ENCODE assay signal across 8 cellular contexts in genomic region chr14:91323671-91324605, GRCh38.
DNase-seq lines count a peak whose midpoint lies in the region; ATAC-seq, FAIRE-seq and TF ChIP-seq lines count a peak whose summit lies in the region.

No MANE protein-coding gene starts in this region.

- H3K79me2 ChIP-seq in OCI-LY7 (ENCODE audit: insufficient read depth, low read depth, low read length) (peaks cover 31% of the 10 kb centered on the region), fibroblast of lung (ENCODE audit: control insufficient read depth, insufficient read depth, low read length) (no peaks in the 10 kb centered on the region)

- H3K4me3 Mint-ChIP-seq in activated T-cell treated with anti-CD3 and anti-CD28 coated beads, Interleukin-2, amount 50 U/mL, for 72 hours = peak overlapping the region; percentile 77 to 92
- H3K4me3 Mint-ChIP-seq in neural crest cell = peak overlapping the region; percentile 40

- H3K27me3 Mint-ChIP-seq in activated T-cell treated with anti-CD3 and anti-CD28 coated beads, Interleukin-2, amount 50 U/mL, for 72 hours (ENCODE audit: low read depth) = no peaks in the 10 kb centered on the region
- no peaks in the 10 kb centered on the region for H3K27me3 Mint-ChIP-seq in neural crest cell (ENCODE audit: low read depth)

- no peaks in the 10 kb centered on the region for H3K9me2 ChIP-seq in OCI-LY7 (ENCODE audit: insufficient read depth, low read length)

- TF ChIP-seq EP300 in stomach (IDR thresholded peaks at IDR 0.05) = no peak

- H3K9me3 Mint-ChIP-seq in activated T-cell treated with anti-CD3 and anti-CD28 coated beads, Interleukin-2, amount 50 U/mL, for 72 hours = no peaks in the 10 kb centered on the region
- H3K9me3 Mint-ChIP-seq in neural crest cell = no peaks in the 10 kb centered on the region

- intact Hi-C loops in OCI-LY7 (cut with micrococcal nuclease; ENCODE audit: unreplicated experiment) = loop anchor here (1.0 kb wide), 3 partner anchors 25 to 95 kb away; no protein-coding TSS in a partner anchor
- intact Hi-C loops in stomach (cut with DNase I; ENCODE audit: low total_unique reads) = loop anchor here (5.0 kb wide), 1 partner anchor 98 kb away; no protein-coding TSS in a partner anchor

- BruUV-seq in OCI-LY7 (replicated peaks; lab: Mats Ljungman, UMichigan) = no TSS peak

- H3K4me1 ChIP-seq in OCI-LY7 (ENCODE audit: insufficient read depth, low read length, poor library complexity, severe bottlenecking) (peaks cover 58% of the 10 kb centered on the region), fibroblast of lung (ENCODE audit: control insufficient read depth, extremely low read depth, insufficient read depth, low read length) (no peaks in the 10 kb centered on the region), stomach (peaks cover 21 to 46% (median 28%) of the 10 kb centered on the region in 4 donors)

- H3K27ac Mint-ChIP-seq in activated T-cell treated with anti-CD3 and anti-CD28 coated beads, Interleukin-2, amount 50 U/mL, for 72 hours = peak overlapping the region; percentile 97
- H3K27ac Mint-ChIP-seq in neural crest cell (ENCODE audit: unreplicated experiment) = peak overlapping the region; percentile 81

- DNase-seq in D721Med (ENCODE audit: insufficient read length, low spot score) (no peak), HS-5 (ENCODE audit: low read depth) (peak; percentile 32), OCI-LY7 (ENCODE audit: low spot score) (peak; percentile 88), fibroblast of lung (ENCODE audit: low read depth in 2 of 2) (peak; percentile 41 to 68), neural crest cell (ENCODE audit: low read depth, low spot score) (peak; percentile 79), stomach (peak; percentile 90)
- DNase-seq in activated T-cell treated with anti-CD3 and anti-CD28 coated beads, Interleukin-2, amount 50 U/mL, for 72 hours = peak; percentile 91 to 95

- POLR2A ChIA-PET in OCI-LY7 (lab: Charles Lee) = interaction anchor here (0.6 to 1.5 kb wide), 14 partner anchors 18 to 96 kb away, joined by 3 to 7 read pairs (median 3); partner anchors contain the start of gene CCDC88C

- TF ChIP-seq CTCF in D721Med (IDR thresholded peaks at IDR 0.05; ENCODE audit: insufficient read depth, missing control alignments) (peak; percentile 88), OCI-LY7 (conservative IDR thresholded peaks at IDR 0.05; ENCODE audit: low read length) (peak; percentile 100), fibroblast of lung (conservative IDR thresholded peaks at IDR 0.05 in 1 of 2, IDR thresholded peaks at IDR 0.05 in 1 of 2; ENCODE audit: low read depth in 1 of 2, low read length in 2 of 2) (peak; percentile 90 to 91), neural crest cell (conservative IDR thresholded peaks at IDR 0.05) (peak; percentile 99), stomach (IDR thresholded peaks at IDR 0.05) (peak in 6 of 7 experiments; percentile 84 to 97 (median 96))

- H3K27ac ChIP-seq in OCI-LY7 (ENCODE audit: low read depth, low read length, poor library complexity, severe bottlenecking) (peak overlapping the region; percentile 92), fibroblast of lung (ENCODE audit: insufficient read depth, low read length) (no peak overlapping the region), stomach (peak overlapping the region; percentile 53 to 80 (median 61))

- CTCF ChIA-PET in OCI-LY7 (lab: Charles Lee; ENCODE audit: unreplicated experiment) = interaction anchor here (0.7 to 1.9 kb wide), 11 partner anchors 8 to 94 kb away, joined by 3 to 15 read pairs (median 4); partner anchors contain the start of gene CCDC88C

- H3K4me3 ChIP-seq in OCI-LY7 (ENCODE audit: low read depth, low read length, poor library complexity, severe bottlenecking) (peak overlapping the region; percentile 53), fibroblast of lung (replicated peaks in 1 of 4; ENCODE audit: control extremely low read depth in 1 of 4, insufficient read depth in 1 of 4, low read depth in 3 of 4, low read length in 4 of 4) (peak overlapping the region in 3 of 4 experiments; percentile 26 to 40 (median 31)), stomach (peak overlapping the region in 3 of 4 donors; percentile 28 to 36 (median 34))

- peaks cover 4 to 31% of the 10 kb centered on the region in 2 donors for H3K36me3 Mint-ChIP-seq in activated T-cell treated with anti-CD3 and anti-CD28 coated beads, Interleukin-2, amount 50 U/mL, for 72 hours (ENCODE audit: insufficient read depth in 2 of 2)
- no peaks in the 10 kb centered on the region for H3K36me3 Mint-ChIP-seq in neural crest cell (ENCODE audit: low read depth)

- peak; percentile 64 for ATAC-seq in GM21360 (IDR thresholded peaks at IDR 0.05; ENCODE audit: unreplicated experiment)
- ATAC-seq in activated T-cell treated with anti-CD3 and anti-CD28 coated beads, Interleukin-2, amount 50 U/mL, for 72 hours (replicated peaks in 1 of 2) = peak; percentile 83 to 86

- FAIRE-seq in D721Med (lab: Jason Lieb, UNC) = peak; percentile 6

- no peak for TF ChIP-seq POLR2A in stomach (IDR thresholded peaks at IDR 0.05)

- no peak overlapping the region for H3K9ac ChIP-seq in fibroblast of lung (ENCODE audit: insufficient read depth, low read length)

- H2AFZ ChIP-seq in OCI-LY7 (ENCODE audit: low read length) = peak overlapping the region; percentile 37; the same call in 1 of the 2 replicates
- H2AFZ ChIP-seq in fibroblast of lung (ENCODE audit: low read length) = peak overlapping the region; percentile 11

- H3K4me2 ChIP-seq in OCI-LY7 (ENCODE audit: low read length) = peak overlapping the region; percentile 75
- H3K4me2 ChIP-seq in fibroblast of lung (ENCODE audit: extremely low read depth, insufficient read depth, low read length) = peak overlapping the region; percentile 44

- H3K36me3 ChIP-seq in OCI-LY7 (ENCODE audit: insufficient read depth, low read length) (peaks cover 96% of the 10 kb centered on the region), fibroblast of lung (ENCODE audit: control insufficient read depth, insufficient read depth, low read length) (no peaks in the 10 kb centered on the region), stomach (peaks cover 0 to 51% (median 39%) of the 10 kb centered on the region in 4 donors)

- 31 to 52% (median 39%) methylated on average over 24 to 25 of the region's 25 CpGs for WGBS in stomach, 5 donors

- H3K4me1 Mint-ChIP-seq in activated T-cell treated with anti-CD3 and anti-CD28 coated beads, Interleukin-2, amount 50 U/mL, for 72 hours (ENCODE audit: low read depth) = peaks cover 87% of the 10 kb centered on the region
- peaks cover 32% of the 10 kb centered on the region for H3K4me1 Mint-ChIP-seq in neural crest cell

- H4K20me1 ChIP-seq in OCI-LY7 (ENCODE audit: insufficient read depth, low read length) = no peaks in the 10 kb centered on the region
- no peaks in the 10 kb centered on the region for H4K20me1 ChIP-seq in fibroblast of lung (ENCODE audit: control insufficient read depth, extremely low read depth, insufficient read depth, low read length)

- H3K9me3 ChIP-seq in OCI-LY7 (ENCODE audit: low read length) (no peaks in the 10 kb centered on the region), fibroblast of lung (ENCODE audit: control insufficient read depth, insufficient read depth, low read depth, low read length) (no peaks in the 10 kb centered on the region), stomach (no peaks in the 10 kb centered on the region)

- H3K27me3 ChIP-seq in fibroblast of lung (ENCODE audit: control insufficient read depth, insufficient read depth, low read length) (no peaks in the 10 kb centered on the region), stomach (no peaks in the 10 kb centered on the region)
